Comparison of ENCODE assay signal across 21 cellular contexts in genomic region chr6:15996030-15996429, GRCh38.
DNase-seq lines count a peak whose midpoint lies in the region; ATAC-seq, FAIRE-seq and TF ChIP-seq lines count a peak whose summit lies in the region.
"Had no signal": no experiment of that assay in that cellular context is flagged by ENCODE, and none has a peak within 500 bp of the region (broad histone marks: within the 10 kb centered on the region; RNA-seq: fewer than 3 reads in every experiment).

No MANE protein-coding gene starts in this region.

- no peaks in the 10 kb centered on the region for H3K9me3 Mint-ChIP-seq in CD8-positive, alpha-beta memory T cell
- H3K9me3 Mint-ChIP-seq: activated naive CD4-positive, alpha-beta T cell treated with anti-CD3 and anti-CD28 coated beads, Interleukin-2, amount 10 ng/mL, durations not matched to agents 7 days and 5 days had no signal

- no peaks in the 10 kb centered on the region for H4K20me1 ChIP-seq in K562 (replicated peaks; ENCODE audit: control insufficient read depth, insufficient read depth, low read length)
- H4K20me1 ChIP-seq in osteoblast (ENCODE audit: insufficient read depth, low read length) = no peaks in the 10 kb centered on the region

- POLR2A ChIA-PET in CD8-positive, alpha-beta memory T cell (lab: Charles Lee) = no interaction called here
- POLR2A ChIA-PET in K562 (lab: Yijun Ruan, JAX) = interaction anchor here (0.7 to 2.5 kb wide), 5 partner anchors 8 to 136 kb away, joined by 3 to 6 read pairs (median 4); no protein-coding TSS in a partner anchor

- peak; percentile 81 for FAIRE-seq in K562 (lab: Jason Lieb, UNC)
- FAIRE-seq: keratinocyte had no signal

- H3K79me2 ChIP-seq in K562 (ENCODE audit: control insufficient read depth, insufficient read depth, low read length) = no peaks in the 10 kb centered on the region
- no peaks in the 10 kb centered on the region for H3K79me2 ChIP-seq in osteoblast (ENCODE audit: insufficient read depth, low read length)

- H3K27me3 Mint-ChIP-seq in CD8-positive, alpha-beta memory T cell = peaks cover 2 to 6% of the 10 kb centered on the region in 2 donors

- in situ Hi-C loops in K562 (cut with MboI) = no loop called here
- in situ Hi-C loops in G401 (cut with HindIII; ENCODE audit: low sequenced_read_pairs) = no loop called here

- H3K4me2 ChIP-seq in K562 (ENCODE audit: insufficient read depth, low read length) (peak overlapping the region; percentile 41; the same call in 1 of the 2 replicates), osteoblast (ENCODE audit: insufficient read depth, low read length) (no peak overlapping the region)

- H3K4me1 ChIP-seq in CD8-positive, alpha-beta memory T cell (ENCODE audit: insufficient read depth, low read length) = no peaks in the 10 kb centered on the region
- H3K4me1 ChIP-seq in K562 (replicated peaks in 1 of 2; ENCODE audit: control insufficient read depth in 2 of 2, insufficient read depth in 2 of 2, low read length in 2 of 2) (peaks cover 14 to 59% of the 10 kb centered on the region in 2 experiments), osteoblast (ENCODE audit: insufficient read depth, low read length) (no peaks in the 10 kb centered on the region)
- H3K4me1 ChIP-seq: right lobe of liver, SJSA1, uterus had no signal

- H3K9ac ChIP-seq in K562 (ENCODE audit: insufficient read depth in 1 of 2, low read depth in 2 of 2, low read length in 2 of 2) = peak overlapping the region; percentile 49 to 53; a peak in 3 of 4 replicates

- no TSS peak for BruUV-seq in K562 (replicated peaks; lab: Mats Ljungman, UMichigan)

- TF ChIP-seq POLR2A in K562 (conservative IDR thresholded peaks at IDR 0.05) = no peak

- CTCF ChIA-PET in CD8-positive, alpha-beta memory T cell (lab: Charles Lee) = no interaction called here
- CTCF ChIA-PET in K562 (lab: Yijun Ruan, JAX; ENCODE audit: low intra/inter-chr PET ratio) = no interaction called here

- H3K4me3 Mint-ChIP-seq in CD8-positive, alpha-beta memory T cell = no peak overlapping the region
- H3K4me3 Mint-ChIP-seq: activated naive CD4-positive, alpha-beta T cell treated with anti-CD3 and anti-CD28 coated beads, Interleukin-2, amount 10 ng/mL, durations not matched to agents 7 days and 5 days had no signal

- H3K36me3 ChIP-seq in CD8-positive, alpha-beta memory T cell (ENCODE audit: insufficient read depth, low read length) = no peaks in the 10 kb centered on the region
- H3K36me3 ChIP-seq in K562 (ENCODE audit: control insufficient read depth, insufficient read depth, low read length) (no peaks in the 10 kb centered on the region), osteoblast (ENCODE audit: insufficient read depth, low read length) (no peaks in the 10 kb centered on the region)
- H3K36me3 ChIP-seq: MG63, neutrophil, right lobe of liver, SJSA1, stomach, uterus had no signal

- peak in 1 of 2 experiments; percentile 18; a peak in 1 of 4 replicates for TF ChIP-seq RAD21 in K562 (CRISPR knock-in tag; conservative IDR thresholded peaks at IDR 0.05 in 1 of 2, IDR thresholded peaks at IDR 0.05 in 1 of 2)

- peaks cover 19 to 23% (median 22%) of the 10 kb centered on the region in 3 donors for H3K4me1 Mint-ChIP-seq in CD8-positive, alpha-beta memory T cell
- H3K4me1 Mint-ChIP-seq: activated naive CD4-positive, alpha-beta T cell treated with anti-CD3 and anti-CD28 coated beads, Interleukin-2, amount 10 ng/mL, durations not matched to agents 7 days and 5 days had no signal

- no peaks in the 10 kb centered on the region for H3K27me3 ChIP-seq in CD8-positive, alpha-beta memory T cell (ENCODE audit: insufficient read depth, low read length, poor library complexity, severe bottlenecking)
- H3K27me3 ChIP-seq in K562 (ENCODE audit: control insufficient read depth in 2 of 2, insufficient read depth in 2 of 2, low read length in 2 of 2) (no peaks in the 10 kb centered on the region), osteoblast (ENCODE audit: insufficient read depth, low read length) (no peaks in the 10 kb centered on the region)
- H3K27me3 ChIP-seq: MG63, neutrophil, right lobe of liver, SJSA1, stomach, uterus had no signal

- no peak for TF ChIP-seq CTCF in K562 (IDR thresholded peaks at IDR 0.05 in 2 of 3, conservative IDR thresholded peaks at IDR 0.05 in 1 of 3; ENCODE audit: insufficient read depth in 2 of 3, low read depth in 1 of 3, low read length in 3 of 3)
- TF ChIP-seq CTCF in osteoblast (IDR thresholded peaks at IDR 0.05; ENCODE audit: extremely low read depth, low read depth, low read length) = no peak

- intact Hi-C loops in K562 (cut with micrococcal nuclease) = no loop called here

- ATAC-seq in K562 = peak; percentile 75
- no peak for ATAC-seq in GM21381 (IDR thresholded peaks at IDR 0.05; ENCODE audit: unreplicated experiment)

- no peak overlapping the region for H3K4me3 ChIP-seq in CD8-positive, alpha-beta memory T cell (ENCODE audit: low read length)
- H3K4me3 ChIP-seq in K562 = no peak overlapping the region
- H3K4me3 ChIP-seq in osteoblast (ENCODE audit: insufficient read depth, low read length) = no peak overlapping the region
- H3K4me3 ChIP-seq: MG63, right lobe of liver, SJSA1, stomach, uterus had no signal

- TF ChIP-seq EP300 in K562 (IDR thresholded peaks at IDR 0.05; ENCODE audit: low read length) = peak; percentile 20; the same call in 1 of the 2 replicates

- peak overlapping the region; percentile 53 for H3K27ac ChIP-seq in CD8-positive, alpha-beta memory T cell (ENCODE audit: low read depth, low read length)
- H3K27ac ChIP-seq in K562 (ENCODE audit: extremely low read depth, low read depth, low read length) (peak overlapping the region; percentile 49), osteoblast (ENCODE audit: low read depth, low read length) (no peak overlapping the region)
- H3K27ac ChIP-seq: neutrophil, right lobe of liver, SJSA1, stomach had no signal

- DNase-seq in CD8-positive, alpha-beta memory T cell = no peak
- peak; percentile 20 for DNase-seq in M059J (ENCODE audit: low read depth)
- peak; percentile 41 to 80 (median 54) for DNase-seq in K562 (ENCODE audit: extremely low read depth in 1 of 4, low spot score in 3 of 4)
- peak; percentile 44 for DNase-seq in kidney tubule cell (ENCODE audit: low spot score)
- no peak for DNase-seq in osteoblast (ENCODE audit: insufficient read length, low spot score, missing footprints)
- DNase-seq in G401 (ENCODE audit: low spot score) = no peak
- DNase-seq in HT-29 (ENCODE audit: low spot score) = no peak
- DNase-seq: activated CD4-positive, alpha-beta T cell treated with anti-CD3 and anti-CD28 coated beads for 4 hours; activated CD8-positive, alpha-beta memory T cell treated with anti-CD3 and anti-CD28 coated beads, Interleukin-2, amount 50 U/mL, for 48 hours; activated naive CD4-positive, alpha-beta T cell treated with anti-CD3 and anti-CD28 coated beads, Interleukin-2, amount 10 ng/mL, durations not matched to agents 7 days and 5 days; MG63; NCI-H2029; NCI-H510A; right lobe of liver; stomach; T1000; uterus had no signal

- WGBS in K562 (ENCODE audit: insufficient coverage, low coverage, missing lambda C conversion rate) = 3% methylated on average over 2 of the region's 2 CpGs

- no peaks in the 10 kb centered on the region for H3K9me3 ChIP-seq in CD8-positive, alpha-beta memory T cell (ENCODE audit: low read length)
- H3K9me3 ChIP-seq in K562 (replicated peaks; ENCODE audit: control insufficient read depth, insufficient read depth, low read depth, low read length) = no peaks in the 10 kb centered on the region
- H3K9me3 ChIP-seq in osteoblast (ENCODE audit: low read depth, low read length) = no peaks in the 10 kb centered on the region
- H3K9me3 ChIP-seq: MG63, neutrophil, right lobe of liver, SJSA1, stomach, uterus had no signal

- H3K27ac Mint-ChIP-seq in CD8-positive, alpha-beta memory T cell = peak overlapping the region in 1 of 8 donors; percentile 59
- H3K27ac Mint-ChIP-seq: activated naive CD4-positive, alpha-beta T cell treated with anti-CD3 and anti-CD28 coated beads, Interleukin-2, amount 10 ng/mL, durations not matched to agents 7 days and 5 days had no signal

- H2AFZ ChIP-seq in K562 (ENCODE audit: low read depth, low read length) (peak overlapping the region; percentile 71), osteoblast (ENCODE audit: low read length) (no peak overlapping the region)

- no peaks in the 10 kb centered on the region for H3K36me3 Mint-ChIP-seq in CD8-positive, alpha-beta memory T cell
- H3K36me3 Mint-ChIP-seq: activated naive CD4-positive, alpha-beta T cell treated with anti-CD3 and anti-CD28 coated beads, Interleukin-2, amount 10 ng/mL, durations not matched to agents 7 days and 5 days had no signal

- H3K9me1 ChIP-seq in K562 (ENCODE audit: control insufficient read depth, insufficient read depth, low read length) = no peaks in the 10 kb centered on the region

TF ChIP-seq in K562, 482 proteins besides CTCF, POLR2A, EP300 and RAD21 (continues in another document):
- no peak for TF ChIP-seq ZMIZ1 (IDR thresholded peaks at IDR 0.05; ENCODE audit: low read depth in 2 of 2, low read length in 2 of 2)
- no peak for TF ChIP-seq BRD9 (IDR thresholded peaks at IDR 0.05; ENCODE audit: low read depth, partially characterized antibody)

Comparison
In these comparisons a context has a peak if more than half of its experiments do, and no peak if none do; other contexts are left out.
1. DNase-seq: peak in M059J (single experiment), K562 (4 of 4) and kidney tubule cell (single experiment); none in CD8-positive, alpha-beta memory T cell (0 of 5), osteoblast (single experiment), G401 (single experiment) and HT-29 (single experiment).